Comparison of ENCODE assay signal across 1 cellular context in the genomic region with DNA sequence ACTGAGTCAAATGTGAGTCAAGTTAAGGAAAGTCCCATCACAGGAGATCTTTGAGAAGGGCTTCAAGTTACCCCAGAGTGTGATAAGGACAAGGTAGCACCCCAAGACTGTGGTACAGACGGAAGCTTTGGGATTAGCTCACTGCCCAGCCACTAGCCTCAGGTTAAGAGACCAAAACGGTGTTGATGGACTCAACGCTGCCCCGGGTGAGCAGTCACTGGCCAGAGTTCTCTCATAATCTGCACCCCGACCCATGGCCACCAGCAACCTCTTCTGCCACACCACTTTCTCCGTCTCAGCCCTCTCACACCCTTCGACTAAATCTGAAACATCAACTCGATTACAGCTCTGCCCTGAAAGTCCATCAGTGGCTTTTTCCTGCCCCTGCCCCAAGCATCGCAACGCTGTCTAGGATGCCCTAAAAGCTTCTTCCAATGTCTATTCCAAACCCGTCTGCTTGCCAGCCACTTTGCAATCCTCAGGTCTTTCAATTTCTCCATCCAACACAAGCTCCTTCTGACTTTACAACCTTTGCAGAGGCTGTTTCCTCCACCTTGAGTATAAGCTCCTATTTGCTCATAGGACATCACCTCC.
TF ChIP-seq lines count a peak whose summit lies in the region.

No MANE protein-coding gene starts in this region.

TF ChIP-seq in H1, 55 proteins besides CTCF, POLR2A, EP300 and RAD21:
- TF ChIP-seq POLR2AphosphoS5 (IDR thresholded peaks at IDR 0.05; ENCODE audit: low read depth, low read length) (peak; percentile 68), TBP (IDR thresholded peaks at IDR 0.05; ENCODE audit: low read depth, low read length) (no peak), CEBPB (IDR thresholded peaks at IDR 0.05; ENCODE audit: low read depth, low read length) (no peak), ZNF274 (IDR thresholded peaks at IDR 0.05; ENCODE audit: borderline replicate concordance, extremely low read depth, low read length) (no peak), RBBP5 (IDR thresholded peaks at IDR 0.05; ENCODE audit: borderline replicate concordance, low read depth, low read length) (no peak)
TF ChIP-seq in H1: peak in this region for 1.
